Comparison of ENCODE assay signal across 10 cellular contexts in genomic region chr16:11848842-11849241, GRCh38. TPM values are rescaled to one million over a fixed set of nuclear protein-coding genes. Genes with fewer than 3 reads are reported as not detected.
DNase-seq lines count a peak whose midpoint lies in the region; ATAC-seq, FAIRE-seq and TF ChIP-seq lines count a peak whose summit lies in the region.
"Had no signal": no experiment of that assay in that cellular context is flagged by ENCODE, and none has a peak within 500 bp of the region (broad histone marks: within the 10 kb centered on the region; RNA-seq: fewer than 3 reads in every experiment).

No MANE protein-coding gene starts in this region.

- DNase-seq in EH (ENCODE audit: low read depth) (peak; percentile 59), astrocyte (ENCODE audit: low read depth) (peak; percentile 28), frontal cortex (ENCODE audit: low spot score in 2 of 2) (no peak), GM12891 (ENCODE audit: insufficient read length, low spot score) (no peak), neural progenitor cell (ENCODE audit: low spot score) (no peak)
- DNase-seq: NCI-H2081 treated with DMSO at 0.1 percent for 48 hours; stimulated activated CD8-positive, alpha-beta memory T cell treated with anti-CD3 and anti-CD28 coated beads, Interleukin-4, amount 100 ng/mL, for 48 hours had no signal

- no peaks in the 10 kb centered on the region for H3K9me2 ChIP-seq in Loucy (replicated peaks; ENCODE audit: low read depth, low read length)

- no peak for ATAC-seq in HG03442 (IDR thresholded peaks at IDR 0.05; ENCODE audit: unreplicated experiment)

- H3K36me3 Mint-ChIP-seq in astrocyte (ENCODE audit: low read depth, unreplicated experiment) (peaks cover 18% of the 10 kb centered on the region), nephron (ENCODE audit: low read depth) (peaks cover 51% of the 10 kb centered on the region), neural progenitor cell (peaks cover 28% of the 10 kb centered on the region)

- no peaks in the 10 kb centered on the region for H3K27me3 Mint-ChIP-seq in astrocyte (ENCODE audit: low read depth, unreplicated experiment)
- H3K27me3 Mint-ChIP-seq in nephron (ENCODE audit: low read depth): no peaks in the 10 kb centered on the region
- no peaks in the 10 kb centered on the region for H3K27me3 Mint-ChIP-seq in neural progenitor cell (ENCODE audit: insufficient read depth, low read depth)

- peak overlapping the region; percentile 88 for H3K4me3 ChIP-seq in Loucy (ENCODE audit: low read length, poor library complexity, severe bottlenecking)
- no peak overlapping the region for H3K4me3 ChIP-seq in astrocyte (ENCODE audit: insufficient read depth, low read depth, low read length)
- no peak overlapping the region for H3K4me3 ChIP-seq in neural progenitor cell

- H4K20me1 ChIP-seq in Loucy (ENCODE audit: insufficient read depth, low read length, poor library complexity, severe bottlenecking) (peaks cover 16% of the 10 kb centered on the region), astrocyte (ENCODE audit: insufficient read depth, low read length) (peaks cover 64% of the 10 kb centered on the region), neural progenitor cell (ENCODE audit: low read depth) (peaks cover 27% of the 10 kb centered on the region)

- H3F3A ChIP-seq in Loucy (ENCODE audit: low read depth) (no peaks in the 10 kb centered on the region), neural progenitor cell (ENCODE audit: low read depth) (peaks cover 6% of the 10 kb centered on the region)

- no peaks in the 10 kb centered on the region for H3K27me3 ChIP-seq in Loucy (ENCODE audit: insufficient read depth, low read length, poor library complexity, severe bottlenecking)
- no peaks in the 10 kb centered on the region for H3K27me3 ChIP-seq in astrocyte (ENCODE audit: insufficient read depth, low read length)
- H3K27me3 ChIP-seq in neural progenitor cell: no peaks in the 10 kb centered on the region

- no peaks in the 10 kb centered on the region for H3K9me3 ChIP-seq in Loucy (ENCODE audit: insufficient read depth, low read depth, low read length)
- no peaks in the 10 kb centered on the region for H3K9me3 ChIP-seq in astrocyte (ENCODE audit: insufficient read depth, low read depth, low read length)
- H3K9me3 ChIP-seq in neural progenitor cell (ENCODE audit: low read depth): no peaks in the 10 kb centered on the region

- TF ChIP-seq POLR2A in GM12891 (IDR thresholded peaks at IDR 0.05; ENCODE audit: low read depth, low read length): no peak

- H3K4me1 Mint-ChIP-seq in astrocyte (ENCODE audit: low read depth, unreplicated experiment) (peaks cover 16% of the 10 kb centered on the region), nephron (peaks cover 13% of the 10 kb centered on the region), neural progenitor cell (peaks cover 10% of the 10 kb centered on the region)

- peaks cover 58% of the 10 kb centered on the region for H3K79me2 ChIP-seq in Loucy (ENCODE audit: insufficient read depth, low read length)
- H3K79me2 ChIP-seq in astrocyte (ENCODE audit: insufficient read depth, low read length): peaks cover 94% of the 10 kb centered on the region
- H3K79me2 ChIP-seq in neural progenitor cell (ENCODE audit: low read depth): peaks cover 90% of the 10 kb centered on the region

- H3K36me3 ChIP-seq in Loucy (ENCODE audit: insufficient read depth, low read length) (peaks cover 33% of the 10 kb centered on the region; the same call in 1 of the 2 replicates), astrocyte (ENCODE audit: insufficient read depth, low read length) (peaks cover 58% of the 10 kb centered on the region), neural progenitor cell (peaks cover 28% of the 10 kb centered on the region)

- H3K4me2 ChIP-seq in Loucy (ENCODE audit: low read depth, low read length, poor library complexity, severe bottlenecking): peak overlapping the region; percentile 91
- peak overlapping the region; percentile 38 for H3K4me2 ChIP-seq in astrocyte (ENCODE audit: low read length)
- H3K4me2 ChIP-seq in neural progenitor cell: no peak overlapping the region

- peak overlapping the region; percentile 78 for H3K4me3 Mint-ChIP-seq in astrocyte (ENCODE audit: unreplicated experiment)
- peak overlapping the region; percentile 75 to 85 (median 82) for H3K4me3 Mint-ChIP-seq in nephron
- H3K4me3 Mint-ChIP-seq in neural progenitor cell: no peak overlapping the region

- FAIRE-seq in astrocyte (lab: Jason Lieb, UNC) (no peak), frontal cortex (lab: Jason Lieb, UNC) (no peak), GM12891 (lab: Jason Lieb, UNC) (no peak)

- TF ChIP-seq CTCF in Loucy (conservative IDR thresholded peaks at IDR 0.05; ENCODE audit: low read length) (no peak), astrocyte (IDR thresholded peaks at IDR 0.05; ENCODE audit: insufficient read depth, low read depth, low read length) (no peak), nephron (IDR thresholded peaks at IDR 0.05; ENCODE audit: unreplicated experiment in 3 of 3) (no peak), neural progenitor cell (IDR thresholded peaks at IDR 0.05) (no peak)

- H3K9ac ChIP-seq in Loucy (ENCODE audit: low read depth, low read length, poor library complexity, severe bottlenecking) (no peak overlapping the region), astrocyte (ENCODE audit: low read length) (no peak overlapping the region), neural progenitor cell (no peak overlapping the region)

- H3K27ac ChIP-seq in astrocyte (ENCODE audit: low read depth, low read length) (no peak overlapping the region), neural progenitor cell (no peak overlapping the region)

- peaks cover 5% of the 10 kb centered on the region for H3K4me1 ChIP-seq in Loucy (ENCODE audit: insufficient read depth, low read length, poor library complexity, severe bottlenecking)
- H3K4me1 ChIP-seq in astrocyte (ENCODE audit: insufficient read depth, low read length): peaks cover 14% of the 10 kb centered on the region
- H3K4me1 ChIP-seq in neural progenitor cell: peaks cover 15% of the 10 kb centered on the region

- H3K27ac Mint-ChIP-seq in astrocyte (ENCODE audit: unreplicated experiment) (peak overlapping the region; percentile 19), nephron (no peak overlapping the region), neural progenitor cell (no peak overlapping the region)

- H2AFZ ChIP-seq in Loucy (ENCODE audit: low read length) (no peak overlapping the region), astrocyte (ENCODE audit: low read depth, low read length) (no peak overlapping the region), neural progenitor cell (replicated peaks) (no peak overlapping the region)

- no peaks in the 10 kb centered on the region for H3K9me3 Mint-ChIP-seq in astrocyte (ENCODE audit: unreplicated experiment)
- no peaks in the 10 kb centered on the region for H3K9me3 Mint-ChIP-seq in nephron
- H3K9me3 Mint-ChIP-seq in neural progenitor cell: no peaks in the 10 kb centered on the region

TF ChIP-seq in GM12891, 5 proteins besides CTCF, POLR2A, EP300 and RAD21:
- no peak for TF ChIP-seq POLR2AphosphoS5 (IDR thresholded peaks at IDR 0.05; ENCODE audit: low read depth, low read length)
- TF ChIP-seq SPI1 (IDR thresholded peaks at IDR 0.05; ENCODE audit: low read depth, low read length): no peak
- TF ChIP-seq PAX5 (IDR thresholded peaks at IDR 0.05; ENCODE audit: insufficient read depth, low read length, severe bottlenecking): no peak
- TF ChIP-seq TAF1 (IDR thresholded peaks at IDR 0.05; ENCODE audit: low read depth, low read length): no peak
- no peak for TF ChIP-seq POU2F2 (IDR thresholded peaks at IDR 0.05; ENCODE audit: low read depth, low read length)

RNA-seq across cellular contexts. Expression of gene RSL1D1, which starts 2.5 kb away (rescaled TPM):
- total RNA-seq in astrocyte (192 and 209 TPM in 2 replicates), frontal cortex (62.4 TPM), neural progenitor cell (ENCODE audit: low replicate concordance) (183 and 384 TPM in 2 replicates)
- 174 TPM for polyA plus RNA-seq in GM12891 (2012; ENCODE audit: low read depth, missing spikeins)

RNA-seq across cellular contexts. Expression of gene ZC3H7A, which starts 51.8 kb away (rescaled TPM):
- total RNA-seq in astrocyte (64.2 and 68.7 TPM in 2 replicates), frontal cortex (37.1 TPM), neural progenitor cell (ENCODE audit: low replicate concordance) (33.8 and 82.6 TPM in 2 replicates)
- 57.8 TPM for polyA plus RNA-seq in GM12891 (2012; ENCODE audit: low read depth, missing spikeins)

Comparison
In these comparisons a context has a peak if more than half of its experiments do, and no peak if none do; other contexts are left out.
1. DNase-seq: peak in EH (single experiment) and astrocyte (single experiment); none in frontal cortex (0 of 2), GM12891 (single experiment) and neural progenitor cell (single experiment).